8 cellular contexts compared by ENCODE assay signal in the genomic region with DNA sequence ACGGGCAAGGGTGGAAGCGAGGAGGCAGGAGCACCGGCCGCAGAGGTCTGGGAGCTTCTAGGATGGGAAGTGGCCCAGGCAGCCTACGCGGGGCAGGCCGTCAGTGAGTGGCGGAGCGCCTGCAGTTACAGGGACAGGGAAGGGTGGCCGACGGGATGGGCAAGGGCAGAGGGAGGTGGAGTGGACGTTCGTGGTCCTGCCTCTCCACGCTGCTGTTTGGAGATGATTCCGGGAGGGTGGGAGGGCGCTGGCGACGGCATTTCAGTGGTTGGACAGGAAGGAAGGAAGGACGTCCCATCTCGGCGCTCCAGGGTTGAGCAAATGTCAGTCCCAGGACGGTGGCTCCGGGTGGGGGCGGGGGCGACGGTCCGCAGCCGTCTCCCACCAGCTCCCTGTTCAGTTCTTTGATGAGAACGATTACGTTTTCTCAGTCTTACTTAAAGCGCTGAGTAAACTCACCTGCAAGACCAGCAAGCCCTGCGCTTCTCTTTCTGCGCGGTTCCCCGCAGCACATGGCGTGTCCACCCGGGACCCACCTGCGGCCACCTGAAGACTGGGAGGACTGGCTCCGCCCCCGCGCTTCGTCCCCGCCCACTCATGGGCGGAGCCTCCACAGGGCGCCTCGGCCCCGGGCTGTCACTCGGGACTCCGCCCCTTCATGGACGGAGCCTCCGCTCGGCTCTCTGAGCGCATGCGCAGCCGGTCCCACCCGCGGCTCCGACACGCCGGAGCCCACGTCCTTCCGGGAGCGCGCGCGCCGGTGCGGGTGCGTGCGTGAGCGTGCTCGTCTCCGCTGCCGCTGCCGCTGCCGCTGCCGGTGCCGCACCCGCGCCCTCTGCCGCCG. TPM values are rescaled to one million over a fixed set of nuclear protein-coding genes. Genes with fewer than 3 reads are reported as not detected.
DNase-seq lines count a peak whose midpoint lies in the region; ATAC-seq and TF ChIP-seq lines count a peak whose summit lies in the region.

A gene with protein sequence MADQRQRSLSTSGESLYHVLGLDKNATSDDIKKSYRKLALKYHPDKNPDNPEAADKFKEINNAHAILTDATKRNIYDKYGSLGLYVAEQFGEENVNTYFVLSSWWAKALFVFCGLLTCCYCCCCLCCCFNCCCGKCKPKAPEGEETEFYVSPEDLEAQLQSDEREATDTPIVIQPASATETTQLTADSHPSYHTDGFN (plus strand): TSS at position 769 of the 844 bp plus-strand sequence. CDS start 33,220 bp downstream, outside the sequence.

- no peaks in the 10 kb centered on the region for H3K27me3 Mint-ChIP-seq in activated T-cell treated with anti-CD3 and anti-CD28 coated beads, Interleukin-2, amount 50 U/mL, for 72 hours (ENCODE audit: low read depth)

- H3K4me3 Mint-ChIP-seq in activated T-cell treated with anti-CD3 and anti-CD28 coated beads, Interleukin-2, amount 50 U/mL, for 72 hours: peak within 1 kb of the TSS; percentile 91 to 99

- peaks cover 39% of the 10 kb centered on the region; the same call in 1 of the 2 replicates for H3K79me2 ChIP-seq in KMS-11 (ENCODE audit: insufficient read depth, low read depth)

- peaks cover 45% of the 10 kb centered on the region for H3K4me1 Mint-ChIP-seq in activated T-cell treated with anti-CD3 and anti-CD28 coated beads, Interleukin-2, amount 50 U/mL, for 72 hours (ENCODE audit: low read depth)

- peak within 1 kb of the TSS; percentile 72; the same call in 1 of the 2 replicates for H2AFZ ChIP-seq in KMS-11 (ENCODE audit: low read depth)

- H3K36me3 ChIP-seq in KMS-11 (ENCODE audit: insufficient read depth) (no peaks in the 10 kb centered on the region), Peyer's patch (peaks cover 0 to 22% (median 0%) of the 10 kb centered on the region in 3 donors), muscle layer of duodenum (ENCODE audit: control insufficient read depth in 1 of 2, insufficient read depth in 2 of 2, low read length in 2 of 2) (peaks cover 13 to 23% of the 10 kb centered on the region in 2 donors)

- H3K9me3 Mint-ChIP-seq in activated T-cell treated with anti-CD3 and anti-CD28 coated beads, Interleukin-2, amount 50 U/mL, for 72 hours: no peaks in the 10 kb centered on the region

- H3K27me3 ChIP-seq in KMS-11 (ENCODE audit: insufficient read depth, low read depth): no peaks in the 10 kb centered on the region
- no peaks in the 10 kb centered on the region for H3K27me3 ChIP-seq in Peyer's patch
- H3K27me3 ChIP-seq in muscle layer of duodenum (ENCODE audit: low read depth, low read length): no peaks in the 10 kb centered on the region

- peak within 1 kb of the TSS; percentile 56; the same call in 1 of the 2 replicates for H3K9ac ChIP-seq in KMS-11

- H3K27ac Mint-ChIP-seq in activated T-cell treated with anti-CD3 and anti-CD28 coated beads, Interleukin-2, amount 50 U/mL, for 72 hours: peak within 1 kb of the TSS; percentile 99

- H3K36me3 Mint-ChIP-seq in activated T-cell treated with anti-CD3 and anti-CD28 coated beads, Interleukin-2, amount 50 U/mL, for 72 hours (ENCODE audit: insufficient read depth in 2 of 2): peaks cover 4 to 5% of the 10 kb centered on the region in 2 donors

- no peak for TF ChIP-seq CTCF in KMS-11 (conservative IDR thresholded peaks at IDR 0.05; ENCODE audit: low read depth, low read length)
- TF ChIP-seq CTCF in Peyer's patch (IDR thresholded peaks at IDR 0.05): no peak

- peaks cover 14% of the 10 kb centered on the region for H3K4me1 ChIP-seq in KMS-11 (ENCODE audit: low read depth, poor library complexity, severe bottlenecking)
- H3K4me1 ChIP-seq in Peyer's patch: peaks cover 3 to 64% (median 12%) of the 10 kb centered on the region in 4 donors
- peaks cover 16 to 29% of the 10 kb centered on the region in 2 donors for H3K4me1 ChIP-seq in muscle layer of duodenum (ENCODE audit: control insufficient read depth in 1 of 2, insufficient read depth in 2 of 2, low read length in 2 of 2)

- H3K9me3 ChIP-seq in Peyer's patch: no peaks in the 10 kb centered on the region
- H3K9me3 ChIP-seq in muscle layer of duodenum (ENCODE audit: control insufficient read depth in 1 of 2, low read length in 2 of 2): no peaks in the 10 kb centered on the region

- H3K4me3 ChIP-seq in KMS-11 (IDR thresholded peaks at IDR 0.05; ENCODE audit: insufficient read depth, low read depth, low read length) (no peak within 1 kb of the TSS), Peyer's patch (peak within 1 kb of the TSS; percentile 58 to 87 (median 64)), muscle layer of duodenum (ENCODE audit: low read depth in 1 of 2, low read length in 2 of 2) (peak within 1 kb of the TSS; percentile 66 to 84)

- peak within 1 kb of the TSS; percentile 34; the same call in 1 of the 2 replicates for H3K27ac ChIP-seq in KMS-11
- H3K27ac ChIP-seq in Peyer's patch: peak within 1 kb of the TSS; percentile 75 to 94 (median 84)
- H3K27ac ChIP-seq in muscle layer of duodenum (ENCODE audit: low read length): peak within 1 kb of the TSS; percentile 94

- peak; percentile 55 to 72 for TF ChIP-seq POLR2A in Peyer's patch (IDR thresholded peaks at IDR 0.05)

- DNase-seq in DMS53 treated with DMSO at 0.1 percent for 48 hours (lab: John Stamatoyannopoulos, UW; ENCODE audit: unreplicated experiment) (peak; percentile 89), Peyer's patch (peak; percentile 93 to 98 (median 98))
- peak; percentile 96 to 98 for DNase-seq in activated T-cell treated with anti-CD3 and anti-CD28 coated beads, Interleukin-2, amount 50 U/mL, for 72 hours
- DNase-seq in stimulated activated CD8-positive, alpha-beta memory T cell treated with anti-CD3 and anti-CD28 coated beads, Interleukin-7, amount 100 ng/mL, for 1 hour (ENCODE audit: low read depth in 2 of 2): peak; percentile 90 to 96

- ATAC-seq in GM21737 (IDR thresholded peaks at IDR 0.05; ENCODE audit: unreplicated experiment) (peak; percentile 76), esophagus mucosa (peak; percentile 90)
- ATAC-seq in activated T-cell treated with anti-CD3 and anti-CD28 coated beads, Interleukin-2, amount 50 U/mL, for 72 hours (replicated peaks in 1 of 2): peak; percentile 84 to 88

- H3K4me2 ChIP-seq in KMS-11: peak within 1 kb of the TSS; percentile 93

- H4K20me1 ChIP-seq in KMS-11 (ENCODE audit: insufficient read depth): peaks cover 31% of the 10 kb centered on the region

RNA-seq across cellular contexts. Expression of the gene that starts here (rescaled TPM):
- total RNA-seq in Peyer's patch (100 to 1,000 TPM in 3 of 4 donors, 10 to 100 TPM in 1; 41.3 to 137 (median 113) TPM), esophagus mucosa (64.8 TPM)
- total RNA-seq in activated T-cell treated with anti-CD3 and anti-CD28 coated beads, Interleukin-2, amount 50 U/mL, for 72 hours: 10 to 100 TPM; 37.6 to 40.5 TPM

Comparison
In these comparisons a context has a peak if more than half of its experiments do, and no peak if none do; other contexts are left out.
1. H3K27ac ChIP-seq: peak in every context shown above with its lines; median percentile 94 in muscle layer of duodenum; 84 in Peyer's patch; 34 in KMS-11.